8 cellular contexts compared by ENCODE assay signal in genomic region chr10:116741391-116742351, GRCh38. TPM values are rescaled to one million over a fixed set of nuclear protein-coding genes. Genes with fewer than 3 reads are reported as not detected.
A peak's percentile ranks its signal among the peaks of the same experiment; 100 is the strongest.
DNase-seq lines count a peak whose midpoint lies in the region; ATAC-seq and TF ChIP-seq lines count a peak whose summit lies in the region.

No MANE protein-coding gene starts in this region.

- H3K36me3 ChIP-seq in heart right ventricle, result no peaks in the 10 kb centered on the region

- H3K27me3 ChIP-seq in heart right ventricle, result peaks cover 0 to 79% (median 18%) of the 10 kb centered on the region in 7 donors

- H3K4me1 ChIP-seq in heart right ventricle, result peaks cover 3 to 19% (median 17%) of the 10 kb centered on the region in 9 donors

- no peaks in the 10 kb centered on the region for H3K9me3 ChIP-seq in heart right ventricle

- intact Hi-C loops in heart right ventricle (cut with DNase I), result loop anchor here in 8 of 10 donors (2.0 to 10.0 kb wide), 5 partner anchors 47 to 59 kb away; no protein-coding TSS in a partner anchor

- TF ChIP-seq CTCF in VCaP (conservative IDR thresholded peaks at IDR 0.05) (no peak), heart right ventricle (IDR thresholded peaks at IDR 0.05) (peak in 2 of 9 donors; percentile 22 to 39), retinal pigment epithelial cell (conservative IDR thresholded peaks at IDR 0.05; ENCODE audit: low read depth, low read length) (no peak)

- H3K27ac ChIP-seq in VCaP (peak overlapping the region; percentile 51; the same call in 1 of the 2 replicates), heart right ventricle (peak overlapping the region in 9 of 10 donors; percentile 64 to 97 (median 87))

- ATAC-seq in HG02571 (IDR thresholded peaks at IDR 0.05; ENCODE audit: unreplicated experiment) (peak; percentile 5), heart right ventricle (peak in 7 of 8 donors; percentile 14 to 57 (median 33))

- DNase-seq in GM03348 (ENCODE audit: low spot score) (peak; percentile 65), heart right ventricle (peak; percentile 14 to 47), retinal pigment epithelial cell (ENCODE audit: low read depth) (no peak), OCI-M2 (lab: John Stamatoyannopoulos, UW; ENCODE audit: unreplicated experiment) (no peak), NCI-H1092 treated with DMSO at 0.1 percent for 48 hours (lab: John Stamatoyannopoulos, UW) (no peak), NOMO-1 treated with DMSO at 0.1 percent for 48 hours (lab: John Stamatoyannopoulos, UW; ENCODE audit: unreplicated experiment) (no peak)

- WGBS in heart right ventricle, 2 donors, result 1 to 2% methylated on average over 85 to 92 of the region's 93 CpGs

- peak overlapping the region; percentile 67 to 95 (median 84) for H3K4me3 ChIP-seq in heart right ventricle
- peak overlapping the region; percentile 42 for H3K4me3 ChIP-seq in retinal pigment epithelial cell (ENCODE audit: low read length)

RNA-seq across cellular contexts. Expression of gene HSPA12A, which starts 0.7 kb away (rescaled TPM):
- total RNA-seq in heart right ventricle, result 10 to 100 TPM in 6 of 10 donors, 1 to 10 TPM in 4; 9.1 to 18.1 (median 10.7) TPM
- polyA plus RNA-seq in heart right ventricle, result 1 to 10 TPM; 5.1 to 7.2 TPM

Comparison
In these comparisons a context has a peak if more than half of its experiments do, and no peak if none do; other contexts are left out.
1. DNase-seq: peak in GM03348 (single experiment) and heart right ventricle (2 of 2); none in retinal pigment epithelial cell (single experiment), OCI-M2 (single experiment), NCI-H1092 treated with DMSO at 0.1 percent for 48 hours (single experiment) and NOMO-1 treated with DMSO at 0.1 percent for 48 hours (single experiment).